Comparison of ENCODE assay signal across 26 cellular contexts in the genomic region with DNA sequence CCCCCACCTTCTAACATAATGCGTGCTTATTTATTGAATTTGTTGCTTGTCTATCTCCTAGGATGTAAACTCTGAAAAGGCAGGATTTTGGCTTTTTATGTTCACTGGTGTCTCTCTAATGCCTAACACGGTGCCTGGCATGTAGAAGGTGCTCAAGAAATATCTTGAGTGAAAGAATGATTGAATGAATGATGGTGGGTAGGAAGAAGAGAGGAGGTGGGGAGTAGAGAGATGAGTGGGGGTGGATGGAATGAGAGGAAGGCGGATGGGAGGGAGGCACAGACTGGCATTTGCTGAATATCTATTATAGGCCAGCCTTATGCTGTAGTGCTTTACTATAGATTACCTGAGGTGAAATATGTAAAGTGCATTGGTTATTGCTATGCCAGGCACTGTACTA. TPM values are rescaled to one million over a fixed set of nuclear protein-coding genes. Genes with fewer than 3 reads are reported as not detected.
"Had no signal": no experiment of that assay in that cellular context is flagged by ENCODE, and none has a peak within 500 bp of the region (broad histone marks: within the 10 kb centered on the region; RNA-seq: fewer than 3 reads in every experiment).

No MANE protein-coding gene starts in this region.

- H3K36me3 ChIP-seq: esophagus muscularis mucosa, heart left ventricle, neural progenitor cell, right atrium auricular region, suprapubic skin, tibial artery had no signal

- H3K4me3 ChIP-seq: esophagus muscularis mucosa, smooth muscle cell, tibial artery had no signal

- H3K4me3 Mint-ChIP-seq: activated CD4-positive, alpha-beta memory T cell treated with anti-CD3 and anti-CD28 coated beads for 36 hours; activated CD4-positive, alpha-beta T cell treated with anti-CD3 and anti-CD28 coated beads, Interleukin-2, amount 10 ng/mL, durations not matched to agents 24 days and 14 days; neural progenitor cell; stimulated activated naive B cell treated with anti-CD40 and anti-IgM and Interleukin-4, amounts not matched to agents 10 μg/mL and 1 μg/mL and 100 μg/mL, for 72 hours; T-helper 2 cell treated with Interferon-gamma antibody and Interleukin-4, amounts not matched to agents 5 μg/mL and 100 μg/mL, for 36 hours had no signal

- H3K9me3 Mint-ChIP-seq: activated CD4-positive, alpha-beta memory T cell treated with anti-CD3 and anti-CD28 coated beads for 36 hours; activated CD4-positive, alpha-beta T cell treated with anti-CD3 and anti-CD28 coated beads, Interleukin-2, amount 10 ng/mL, durations not matched to agents 24 days and 14 days; mesothelial cell of epicardium; naive B cell; neural progenitor cell; stimulated activated naive B cell treated with anti-CD40 and anti-IgM and Interleukin-4, amounts not matched to agents 10 μg/mL and 1 μg/mL and 100 μg/mL, for 72 hours; T-helper 2 cell treated with Interferon-gamma antibody and Interleukin-4, amounts not matched to agents 5 μg/mL and 100 μg/mL, for 36 hours had no signal

- H3K36me3 Mint-ChIP-seq: activated CD4-positive, alpha-beta memory T cell treated with anti-CD3 and anti-CD28 coated beads for 36 hours; mesothelial cell of epicardium; naive B cell; stimulated activated naive B cell treated with anti-CD40 and anti-IgM and Interleukin-4, amounts not matched to agents 10 μg/mL and 1 μg/mL and 100 μg/mL, for 72 hours had no signal

- H3K27ac Mint-ChIP-seq: activated CD4-positive, alpha-beta memory T cell treated with anti-CD3 and anti-CD28 coated beads for 36 hours; activated CD4-positive, alpha-beta T cell treated with anti-CD3 and anti-CD28 coated beads, Interleukin-2, amount 10 ng/mL, durations not matched to agents 24 days and 14 days; mesothelial cell of epicardium; neural progenitor cell; stimulated activated naive B cell treated with anti-CD40 and anti-IgM and Interleukin-4, amounts not matched to agents 10 μg/mL and 1 μg/mL and 100 μg/mL, for 72 hours; T-helper 2 cell treated with Interferon-gamma antibody and Interleukin-4, amounts not matched to agents 5 μg/mL and 100 μg/mL, for 36 hours had no signal

- H3K27ac ChIP-seq: esophagus muscularis mucosa, foreskin keratinocyte, heart left ventricle, neural progenitor cell, right atrium auricular region, suprapubic skin, tibial artery had no signal

- DNase-seq: activated CD4-positive, alpha-beta memory T cell treated with anti-CD3 and anti-CD28 coated beads for 36 hours; activated CD4-positive, alpha-beta T cell treated with anti-CD3 and anti-CD28 coated beads, Interleukin-2, amount 10 ng/mL, durations not matched to agents 24 days and 14 days; activated CD8-positive, alpha-beta memory T cell treated with anti-CD3 and anti-CD28 coated beads, Interleukin-2, amount 50 U/mL, for 4 hours; activated gamma-delta T cell treated with Interleukin-2 at 50 U/mL for 16 hours; activated naive CD4-positive, alpha-beta T cell treated with anti-CD3 and anti-CD28 coated beads, Interleukin-2, amount 50 U/mL, for 16 hours; activated T-cell treated with anti-CD3 and anti-CD28 coated beads, Interleukin-2, amount 50 U/mL, for 1 hour; amniotic stem cell; caudate nucleus; foreskin keratinocyte; heart left ventricle; left cardiac atrium; mammary epithelial cell; naive B cell; occipital lobe; stimulated activated naive B cell treated with anti-CD40 and anti-IgM and Interleukin-4, amounts not matched to agents 10 μg/mL and 1 μg/mL and 100 μg/mL, for 72 hours; T-helper 1 cell; tibial artery had no signal

- H3K9ac ChIP-seq: neural progenitor cell had no signal

- H3K4me1 ChIP-seq: foreskin keratinocyte had no signal

- H3K9me3 ChIP-seq: esophagus muscularis mucosa, heart left ventricle, right atrium auricular region, suprapubic skin, tibial artery had no signal

RNA-seq across cellular contexts. Expression of a gene that starts 2.3 kb away (rescaled TPM):
- total RNA-seq: occipital lobe had no signal

RNA-seq across cellular contexts. Expression of a gene that starts 12.0 kb away (rescaled TPM):
- total RNA-seq: activated CD4-positive, alpha-beta memory T cell treated with anti-CD3 and anti-CD28 coated beads for 36 hours; activated CD4-positive, alpha-beta T cell treated with anti-CD3 and anti-CD28 coated beads, Interleukin-2, amount 10 ng/mL, durations not matched to agents 24 days and 14 days; activated CD8-positive, alpha-beta memory T cell treated with anti-CD3 and anti-CD28 coated beads for 36 hours; occipital lobe; pulmonary artery endothelial cell had no signal
